In genomic region chr2:148244593-148245292, GRCh38 we compare ENCODE assay signal across 17 cellular contexts.
A peak's percentile ranks its signal among the peaks of the same experiment; 100 is the strongest.
DNase-seq lines count a peak whose midpoint lies in the region; ATAC-seq and TF ChIP-seq lines count a peak whose summit lies in the region.
"Had no signal": no experiment of that assay in that cellular context is flagged by ENCODE, and none has a peak within 500 bp of the region (broad histone marks: within the 10 kb centered on the region; RNA-seq: fewer than 3 reads in every experiment).

No MANE protein-coding gene starts in this region.

- H3K9me3 Mint-ChIP-seq in progenitor cell of endocrine pancreas (ENCODE audit: low read depth) = peaks cover 6% of the 10 kb centered on the region

- no peak for TF ChIP-seq CTCF in RWPE2 (IDR thresholded peaks at IDR 0.05; ENCODE audit: poor library complexity, severe bottlenecking)
- no peak for TF ChIP-seq CTCF in progenitor cell of endocrine pancreas (IDR thresholded peaks at IDR 0.05; ENCODE audit: unreplicated experiment)

- no peak overlapping the region for H3K27ac Mint-ChIP-seq in progenitor cell of endocrine pancreas
- H3K27ac Mint-ChIP-seq: activated CD4-positive, alpha-beta T cell treated with anti-CD3 and anti-CD28 coated beads for 36 hours had no signal

- peaks cover 16% of the 10 kb centered on the region for H3K36me3 Mint-ChIP-seq in progenitor cell of endocrine pancreas (ENCODE audit: insufficient read depth)

- H3K36me3 ChIP-seq in RWPE2 (ENCODE audit: low read depth) = no peaks in the 10 kb centered on the region

- peaks cover 1% of the 10 kb centered on the region for H3K4me1 Mint-ChIP-seq in progenitor cell of endocrine pancreas (ENCODE audit: low read depth)
- H3K4me1 Mint-ChIP-seq: activated CD4-positive, alpha-beta T cell treated with anti-CD3 and anti-CD28 coated beads for 36 hours; naive B cell had no signal

- DNase-seq in DMS153 (lab: John Stamatoyannopoulos, UW) (peak; percentile 12), DMS153 treated with DMSO at 0.1 percent for 48 hours (lab: John Stamatoyannopoulos, UW; ENCODE audit: unreplicated experiment) (no peak), RWPE2 (ENCODE audit: low spot score) (no peak), fibroblast of the conjunctiva (ENCODE audit: low read depth) (peak; percentile 20), stromal cell of bone marrow (ENCODE audit: low read depth) (peak; percentile 55), mesenteric fat pad (ENCODE audit: low spot score) (no peak), progenitor cell of endocrine pancreas (ENCODE audit: low spot score, unreplicated experiment) (no peak)
- DNase-seq in activated CD4-positive, alpha-beta T cell treated with anti-CD3 and anti-CD28 coated beads for 1 hour = no peak
- DNase-seq: 8988T; activated CD4-positive, alpha-beta T cell treated with anti-CD3 and anti-CD28 coated beads for 36 hours; activated effector memory CD4-positive, alpha-beta T cell treated with Interleukin-2 at 50 U/mL for 16 hours; cortex of kidney; naive B cell; NCI-H345; stimulated activated CD4-positive, alpha-beta T cell treated with anti-CD3 and anti-CD28 coated beads, Interleukin-12 subunit alpha, Interleukin-12 subunit beta, amount 100 ng/mL, for 4 hours had no signal

- H3K9me3 ChIP-seq in RWPE2 (ENCODE audit: severe bottlenecking) = peaks cover 3% of the 10 kb centered on the region

- H3K4me3 ChIP-seq in RWPE2 (ENCODE audit: severe bottlenecking) = no peak overlapping the region
- H3K4me3 ChIP-seq: SK-N-MC had no signal

- ATAC-seq in RWPE2 (ENCODE audit: low read depth) = peak; percentile 62; the same call in 2 of the 3 replicates
- ATAC-seq: activated CD4-positive, alpha-beta T cell treated with anti-CD3 and anti-CD28 coated beads for 36 hours had no signal

- H3K27ac ChIP-seq in RWPE2 (ENCODE audit: poor library complexity, severe bottlenecking) = no peak overlapping the region
- H3K27ac ChIP-seq: KMS-11, SK-N-MC had no signal

- H3K27me3 ChIP-seq in RWPE2 (ENCODE audit: insufficient read depth, poor library complexity, severe bottlenecking) = no peaks in the 10 kb centered on the region

- H3K4me1 ChIP-seq in RWPE2 (ENCODE audit: insufficient read depth, poor library complexity, severe bottlenecking) = peaks cover 13% of the 10 kb centered on the region

- H3K27me3 Mint-ChIP-seq in progenitor cell of endocrine pancreas = no peaks in the 10 kb centered on the region
- H3K27me3 Mint-ChIP-seq: activated CD4-positive, alpha-beta T cell treated with anti-CD3 and anti-CD28 coated beads for 36 hours; naive B cell had no signal

- H3K4me3 Mint-ChIP-seq in progenitor cell of endocrine pancreas (ENCODE audit: low read depth) = no peak overlapping the region
- H3K4me3 Mint-ChIP-seq: activated CD4-positive, alpha-beta T cell treated with anti-CD3 and anti-CD28 coated beads for 36 hours; naive B cell had no signal

Comparison
In these comparisons a context has a peak if more than half of its experiments do, and no peak if none do; other contexts are left out.
1. DNase-seq: peak in DMS153 (single experiment), fibroblast of the conjunctiva (single experiment) and stromal cell of bone marrow (single experiment); none in DMS153 treated with DMSO at 0.1 percent for 48 hours (single experiment), RWPE2 (single experiment), mesenteric fat pad (single experiment), activated CD4-positive, alpha-beta T cell treated with anti-CD3 and anti-CD28 coated beads for 1 hour (single experiment) and progenitor cell of endocrine pancreas (single experiment).